ENCODE assay signal across 1 cellular context in the genomic region with DNA sequence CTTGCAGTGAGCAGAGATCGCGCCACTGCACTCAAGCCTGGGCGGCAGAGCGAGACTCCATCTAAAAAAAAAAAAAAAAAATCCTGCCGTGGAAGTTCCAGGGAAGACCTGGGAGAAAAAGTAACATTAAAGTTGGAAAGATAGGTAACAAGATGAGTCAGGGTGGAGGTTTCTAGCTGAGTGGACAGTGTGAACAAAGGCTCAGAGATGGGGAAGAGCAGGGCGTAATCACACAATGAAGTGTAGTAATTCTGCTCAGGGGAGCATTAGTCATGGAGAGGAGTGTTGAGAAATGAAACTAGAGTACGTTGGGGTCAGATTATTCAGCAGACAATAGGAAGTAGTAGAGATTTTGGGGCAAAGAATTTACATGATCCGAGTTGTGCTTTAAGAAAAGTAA.
TF ChIP-seq lines count a peak whose summit lies in the region.

No MANE protein-coding gene starts in this region.

TF ChIP-seq in HepG2, 621 proteins besides CTCF, POLR2A, EP300 and RAD21:
- TF ChIP-seq ZNF883 (CRISPR knock-in tag; IDR thresholded peaks at IDR 0.05; ENCODE audit: not compliant biosample characterization) (no peak), MAFF (IDR thresholded peaks at IDR 0.05; ENCODE audit: low read depth, low read length) (peak; percentile 24; the same call in 1 of the 2 replicates), NCOR1 (IDR thresholded peaks at IDR 0.05; ENCODE audit: borderline replicate concordance, low read length) (no peak), PTBP1 (IDR thresholded peaks at IDR 0.05; ENCODE audit: low read depth, low read length, poor library complexity, severe bottlenecking) (no peak), HDAC6 (IDR thresholded peaks at IDR 0.05; ENCODE audit: low read depth, low read length) (no peak), CEBPB (IDR thresholded peaks at IDR 0.05; ENCODE audit: borderline replicate concordance, low read depth, low read length) (peak; percentile 37; the same call in 1 of the 2 replicates), FOSL2 (CRISPR knock-in tag; IDR thresholded peaks at IDR 0.05) (peak; percentile 71), ZNF777 (CRISPR knock-in tag; IDR thresholded peaks at IDR 0.05) (no peak), MAFK (conservative IDR thresholded peaks at IDR 0.05 in 1 of 2, IDR thresholded peaks at IDR 0.05 in 1 of 2; ENCODE audit: low read length in 2 of 2) (peak in 1 of 2 experiments; percentile 10; a peak in 1 of 4 replicates), IKZF1 (IDR thresholded peaks at IDR 0.05) (no peak), KDM2A (CRISPR knock-in tag; IDR thresholded peaks at IDR 0.05; ENCODE audit: borderline replicate concordance, low read depth) (no peak), NR2C2 (CRISPR knock-in tag; IDR thresholded peaks at IDR 0.05; ENCODE audit: borderline replicate concordance) (no peak), SPEN (CRISPR knock-in tag; IDR thresholded peaks at IDR 0.05; ENCODE audit: low read depth) (no peak), ZNF260 (CRISPR knock-in tag; IDR thresholded peaks at IDR 0.05; ENCODE audit: borderline replicate concordance, low read depth) (no peak), DPF2 (CRISPR knock-in tag; IDR thresholded peaks at IDR 0.05; ENCODE audit: borderline replicate concordance, low read depth) (no peak)
- TF ChIP-seq, protein P1, sequence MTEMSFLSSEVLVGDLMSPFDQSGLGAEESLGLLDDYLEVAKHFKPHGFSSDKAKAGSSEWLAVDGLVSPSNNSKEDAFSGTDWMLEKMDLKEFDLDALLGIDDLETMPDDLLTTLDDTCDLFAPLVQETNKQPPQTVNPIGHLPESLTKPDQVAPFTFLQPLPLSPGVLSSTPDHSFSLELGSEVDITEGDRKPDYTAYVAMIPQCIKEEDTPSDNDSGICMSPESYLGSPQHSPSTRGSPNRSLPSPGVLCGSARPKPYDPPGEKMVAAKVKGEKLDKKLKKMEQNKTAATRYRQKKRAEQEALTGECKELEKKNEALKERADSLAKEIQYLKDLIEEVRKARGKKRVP (CRISPR knock-in tag; IDR thresholded peaks at IDR 0.05) = peak in 1 of 2 experiments; percentile 16; a peak in 1 of 4 replicates
- TF ChIP-seq, protein P2, sequence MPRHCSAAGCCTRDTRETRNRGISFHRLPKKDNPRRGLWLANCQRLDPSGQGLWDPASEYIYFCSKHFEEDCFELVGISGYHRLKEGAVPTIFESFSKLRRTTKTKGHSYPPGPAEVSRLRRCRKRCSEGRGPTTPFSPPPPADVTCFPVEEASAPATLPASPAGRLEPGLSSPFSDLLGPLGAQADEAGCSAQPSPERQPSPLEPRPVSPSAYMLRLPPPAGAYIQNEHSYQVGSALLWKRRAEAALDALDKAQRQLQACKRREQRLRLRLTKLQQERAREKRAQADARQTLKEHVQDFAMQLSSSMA (CRISPR knock-in tag; IDR thresholded peaks at IDR 0.05) = no peak
- TF ChIP-seq, protein P3, sequence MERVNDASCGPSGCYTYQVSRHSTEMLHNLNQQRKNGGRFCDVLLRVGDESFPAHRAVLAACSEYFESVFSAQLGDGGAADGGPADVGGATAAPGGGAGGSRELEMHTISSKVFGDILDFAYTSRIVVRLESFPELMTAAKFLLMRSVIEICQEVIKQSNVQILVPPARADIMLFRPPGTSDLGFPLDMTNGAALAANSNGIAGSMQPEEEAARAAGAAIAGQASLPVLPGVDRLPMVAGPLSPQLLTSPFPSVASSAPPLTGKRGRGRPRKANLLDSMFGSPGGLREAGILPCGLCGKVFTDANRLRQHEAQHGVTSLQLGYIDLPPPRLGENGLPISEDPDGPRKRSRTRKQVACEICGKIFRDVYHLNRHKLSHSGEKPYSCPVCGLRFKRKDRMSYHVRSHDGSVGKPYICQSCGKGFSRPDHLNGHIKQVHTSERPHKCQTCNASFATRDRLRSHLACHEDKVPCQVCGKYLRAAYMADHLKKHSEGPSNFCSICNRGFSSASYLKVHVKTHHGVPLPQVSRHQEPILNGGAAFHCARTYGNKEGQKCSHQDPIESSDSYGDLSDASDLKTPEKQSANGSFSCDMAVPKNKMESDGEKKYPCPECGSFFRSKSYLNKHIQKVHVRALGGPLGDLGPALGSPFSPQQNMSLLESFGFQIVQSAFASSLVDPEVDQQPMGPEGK (CRISPR knock-in tag; IDR thresholded peaks at IDR 0.05) = no peak
- TF ChIP-seq, protein P4, sequence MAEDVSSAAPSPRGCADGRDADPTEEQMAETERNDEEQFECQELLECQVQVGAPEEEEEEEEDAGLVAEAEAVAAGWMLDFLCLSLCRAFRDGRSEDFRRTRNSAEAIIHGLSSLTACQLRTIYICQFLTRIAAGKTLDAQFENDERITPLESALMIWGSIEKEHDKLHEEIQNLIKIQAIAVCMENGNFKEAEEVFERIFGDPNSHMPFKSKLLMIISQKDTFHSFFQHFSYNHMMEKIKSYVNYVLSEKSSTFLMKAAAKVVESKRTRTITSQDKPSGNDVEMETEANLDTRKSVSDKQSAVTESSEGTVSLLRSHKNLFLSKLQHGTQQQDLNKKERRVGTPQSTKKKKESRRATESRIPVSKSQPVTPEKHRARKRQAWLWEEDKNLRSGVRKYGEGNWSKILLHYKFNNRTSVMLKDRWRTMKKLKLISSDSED (CRISPR knock-in tag; IDR thresholded peaks at IDR 0.05) = no peak
